Comparison of ENCODE assay signal across 2 cellular contexts in the genomic region with DNA sequence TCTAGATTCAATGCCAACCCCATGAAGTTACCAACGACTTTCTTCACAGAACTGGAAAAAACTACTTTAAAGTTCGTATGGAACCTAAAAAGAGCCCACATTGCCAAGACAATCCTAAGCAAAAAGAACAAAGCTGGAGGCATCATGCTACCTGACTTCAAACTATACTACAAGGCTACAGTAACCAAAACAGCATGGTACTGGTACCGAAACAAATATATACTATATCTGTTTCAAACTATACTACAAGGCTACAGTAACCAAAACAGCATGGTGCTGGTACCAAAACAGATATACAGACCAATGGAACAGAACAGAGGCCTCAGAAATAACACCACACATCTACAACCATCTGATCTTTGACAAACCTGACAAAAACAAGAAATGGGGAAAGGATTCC.
A peak's percentile ranks its signal among the peaks of the same experiment; 100 is the strongest.
TF ChIP-seq lines count a peak whose summit lies in the region.

No MANE protein-coding gene starts in this region.

TF ChIP-seq in HEK293, 187 proteins besides CTCF, POLR2A, EP300 and RAD21:
- TF ChIP-seq, protein P1, sequence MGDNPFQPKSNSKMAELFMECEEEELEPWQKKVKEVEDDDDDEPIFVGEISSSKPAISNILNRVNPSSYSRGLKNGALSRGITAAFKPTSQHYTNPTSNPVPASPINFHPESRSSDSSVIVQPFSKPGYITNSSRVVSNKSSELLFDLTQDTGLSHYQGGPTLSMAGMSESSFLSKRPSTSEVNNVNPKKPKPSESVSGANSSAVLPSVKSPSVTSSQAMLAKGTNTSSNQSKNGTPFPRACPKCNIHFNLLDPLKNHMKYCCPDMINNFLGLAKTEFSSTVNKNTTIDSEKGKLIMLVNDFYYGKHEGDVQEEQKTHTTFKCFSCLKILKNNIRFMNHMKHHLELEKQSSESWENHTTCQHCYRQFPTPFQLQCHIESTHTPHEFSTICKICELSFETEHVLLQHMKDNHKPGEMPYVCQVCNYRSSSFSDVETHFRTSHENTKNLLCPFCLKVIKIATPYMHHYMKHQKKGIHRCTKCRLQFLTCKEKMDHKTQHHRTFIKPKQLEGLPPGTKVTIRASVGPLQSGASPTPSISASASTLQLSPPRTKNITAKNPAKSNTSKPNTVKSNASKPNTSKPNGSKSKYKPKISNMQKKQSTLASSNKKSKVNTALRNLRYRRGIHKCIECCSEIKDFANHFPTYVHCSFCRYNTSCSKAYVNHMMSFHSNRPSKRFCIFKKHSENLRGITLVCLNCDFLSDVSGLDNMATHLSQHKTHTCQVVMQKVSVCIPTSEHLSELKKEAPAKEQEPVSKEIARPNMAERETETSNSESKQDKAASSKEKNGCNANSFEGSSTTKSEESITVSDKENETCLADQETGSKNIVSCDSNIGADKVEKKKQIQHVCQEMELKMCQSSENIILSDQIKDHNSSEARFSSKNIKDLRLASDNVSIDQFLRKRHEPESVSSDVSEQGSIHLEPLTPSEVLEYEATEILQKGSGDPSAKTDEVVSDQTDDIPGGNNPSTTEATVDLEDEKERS (tag by site-specific recombination; IDR thresholded peaks at IDR 0.05): peak; percentile 82; the same call in 1 of the 2 replicates

TF ChIP-seq in K562, 482 proteins besides CTCF, POLR2A, EP300 and RAD21:
- TF ChIP-seq TRIM28 (IDR thresholded peaks at IDR 0.05): 0 out of 2 replicates have a peak, but pooled peaks have one; percentile 53
